2 cellular contexts compared by ENCODE assay signal in the genomic region with DNA sequence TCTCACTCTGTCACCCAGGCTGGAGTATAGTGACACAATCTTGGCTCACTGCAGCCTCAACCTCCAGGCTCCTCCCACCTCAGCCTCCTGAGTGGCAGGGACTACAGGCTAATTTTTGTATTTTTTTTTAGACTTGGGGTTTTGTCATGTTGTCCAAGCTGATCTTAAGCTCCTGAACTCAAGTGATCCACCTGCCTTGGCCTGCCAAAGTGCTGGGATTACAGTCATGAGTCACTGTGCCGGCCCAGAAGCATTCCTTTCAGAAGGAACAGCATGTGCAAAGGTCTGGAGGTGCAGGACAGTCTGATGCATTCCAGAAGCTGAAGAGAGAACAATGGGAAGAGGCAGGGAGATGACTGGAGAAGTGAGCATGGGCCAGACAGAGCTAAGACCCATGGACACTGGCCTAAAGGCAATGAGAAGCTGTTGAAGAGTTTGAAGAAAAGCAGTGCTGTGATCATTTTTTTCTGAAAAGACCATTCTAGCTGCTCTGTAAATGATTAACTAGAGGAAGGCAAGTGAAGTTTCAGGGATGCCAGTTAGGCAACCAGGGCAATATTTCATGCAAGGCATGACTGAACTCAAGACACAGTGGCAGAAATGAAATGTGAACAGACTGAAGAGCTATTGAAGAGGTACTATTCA.
A peak's percentile ranks its signal among the peaks of the same experiment; 100 is the strongest.
TF ChIP-seq lines count a peak whose summit lies in the region.

No MANE protein-coding gene starts in this region.

TF ChIP-seq in HepG2, 621 proteins besides CTCF, POLR2A, EP300 and RAD21 (continued from another document and continues in another):
- TF ChIP-seq, protein P1, sequence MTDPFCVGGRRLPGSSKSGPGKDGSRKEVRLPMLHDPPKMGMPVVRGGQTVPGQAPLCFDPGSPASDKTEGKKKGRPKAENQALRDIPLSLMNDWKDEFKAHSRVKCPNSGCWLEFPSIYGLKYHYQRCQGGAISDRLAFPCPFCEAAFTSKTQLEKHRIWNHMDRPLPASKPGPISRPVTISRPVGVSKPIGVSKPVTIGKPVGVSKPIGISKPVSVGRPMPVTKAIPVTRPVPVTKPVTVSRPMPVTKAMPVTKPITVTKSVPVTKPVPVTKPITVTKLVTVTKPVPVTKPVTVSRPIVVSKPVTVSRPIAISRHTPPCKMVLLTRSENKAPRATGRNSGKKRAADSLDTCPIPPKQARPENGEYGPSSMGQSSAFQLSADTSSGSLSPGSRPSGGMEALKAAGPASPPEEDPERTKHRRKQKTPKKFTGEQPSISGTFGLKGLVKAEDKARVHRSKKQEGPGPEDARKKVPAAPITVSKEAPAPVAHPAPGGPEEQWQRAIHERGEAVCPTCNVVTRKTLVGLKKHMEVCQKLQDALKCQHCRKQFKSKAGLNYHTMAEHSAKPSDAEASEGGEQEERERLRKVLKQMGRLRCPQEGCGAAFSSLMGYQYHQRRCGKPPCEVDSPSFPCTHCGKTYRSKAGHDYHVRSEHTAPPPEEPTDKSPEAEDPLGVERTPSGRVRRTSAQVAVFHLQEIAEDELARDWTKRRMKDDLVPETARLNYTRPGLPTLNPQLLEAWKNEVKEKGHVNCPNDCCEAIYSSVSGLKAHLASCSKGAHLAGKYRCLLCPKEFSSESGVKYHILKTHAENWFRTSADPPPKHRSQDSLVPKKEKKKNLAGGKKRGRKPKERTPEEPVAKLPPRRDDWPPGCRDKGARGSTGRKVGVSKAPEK (CRISPR knock-in tag; IDR thresholded peaks at IDR 0.05; ENCODE audit: borderline replicate concordance): peak; percentile 62; the same call in 1 of the 2 replicates
- TF ChIP-seq ZBTB7A (CRISPR knock-in tag; IDR thresholded peaks at IDR 0.05) (no peak), ZKSCAN5 (CRISPR knock-in tag; IDR thresholded peaks at IDR 0.05) (0 out of 2 replicates have a peak, but pooled peaks have one; percentile 51), JUND (CRISPR knock-in tag; IDR thresholded peaks at IDR 0.05) (peak; percentile 57; the same call in 1 of the 2 replicates), TGIF2 (CRISPR knock-in tag; IDR thresholded peaks at IDR 0.05) (peak; percentile 56; the same call in 1 of the 2 replicates), SPEN (CRISPR knock-in tag; IDR thresholded peaks at IDR 0.05; ENCODE audit: low read depth) (no peak), HNF4A (CRISPR knock-in tag; IDR thresholded peaks at IDR 0.05) (peak; percentile 13), NR2F6 (IDR thresholded peaks at IDR 0.05) (0 out of 2 replicates have a peak, but pooled peaks have one; percentile 15), NR2F6 (CRISPR knock-in tag; IDR thresholded peaks at IDR 0.05) (no peak), MBD4 (IDR thresholded peaks at IDR 0.05; ENCODE audit: borderline replicate concordance, low read length) (no peak), PLRG1 (conservative IDR thresholded peaks at IDR 0.05) (no peak), ZBTB38 (CRISPR knock-in tag; IDR thresholded peaks at IDR 0.05) (no peak), ZNF556 (CRISPR knock-in tag; IDR thresholded peaks at IDR 0.05; ENCODE audit: borderline replicate concordance) (peak; percentile 64; the same call in 1 of the 2 replicates), BORCS8-MEF2B (CRISPR knock-in tag; IDR thresholded peaks at IDR 0.05) (no peak), ZNF24 (IDR thresholded peaks at IDR 0.05) (peak; percentile 51; the same call in 1 of the 2 replicates), SYNCRIP (IDR thresholded peaks at IDR 0.05; ENCODE audit: insufficient read depth, low read depth, low read length) (no peak), ASH2L (IDR thresholded peaks at IDR 0.05; ENCODE audit: insufficient read length, low read depth, low read length) (peak; percentile 39), SAP130 (CRISPR knock-in tag; IDR thresholded peaks at IDR 0.05; ENCODE audit: low read depth) (peak; percentile 53; the same call in 1 of the 2 replicates), ZNF317 (CRISPR knock-in tag; IDR thresholded peaks at IDR 0.05) (peak; percentile 92), ZNF292 (CRISPR knock-in tag; IDR thresholded peaks at IDR 0.05; ENCODE audit: borderline replicate concordance, low read depth) (0 out of 2 replicates have a peak, but pooled peaks have one; percentile 53), PCBP2 (optimal IDR thresholded peaks at IDR 0.05; ENCODE audit: low read depth, low read length, poor library complexity, severe bottlenecking) (peak; percentile 10), PHF20 (CRISPR knock-in tag; IDR thresholded peaks at IDR 0.05) (no peak), ZSCAN30 (CRISPR knock-in tag; IDR thresholded peaks at IDR 0.05) (no peak)
- TF ChIP-seq, protein P2, sequence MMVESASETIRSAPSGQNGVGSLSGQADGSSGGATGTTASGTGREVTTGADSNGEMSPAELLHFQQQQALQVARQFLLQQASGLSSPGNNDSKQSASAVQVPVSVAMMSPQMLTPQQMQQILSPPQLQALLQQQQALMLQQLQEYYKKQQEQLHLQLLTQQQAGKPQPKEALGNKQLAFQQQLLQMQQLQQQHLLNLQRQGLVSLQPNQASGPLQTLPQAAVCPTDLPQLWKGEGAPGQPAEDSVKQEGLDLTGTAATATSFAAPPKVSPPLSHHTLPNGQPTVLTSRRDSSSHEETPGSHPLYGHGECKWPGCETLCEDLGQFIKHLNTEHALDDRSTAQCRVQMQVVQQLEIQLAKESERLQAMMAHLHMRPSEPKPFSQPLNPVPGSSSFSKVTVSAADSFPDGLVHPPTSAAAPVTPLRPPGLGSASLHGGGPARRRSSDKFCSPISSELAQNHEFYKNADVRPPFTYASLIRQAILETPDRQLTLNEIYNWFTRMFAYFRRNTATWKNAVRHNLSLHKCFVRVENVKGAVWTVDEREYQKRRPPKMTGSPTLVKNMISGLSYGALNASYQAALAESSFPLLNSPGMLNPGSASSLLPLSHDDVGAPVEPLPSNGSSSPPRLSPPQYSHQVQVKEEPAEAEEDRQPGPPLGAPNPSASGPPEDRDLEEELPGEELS (CRISPR knock-in tag; IDR thresholded peaks at IDR 0.05): 0 out of 2 replicates have a peak, but pooled peaks have one; percentile 21
- TF ChIP-seq, protein P3, sequence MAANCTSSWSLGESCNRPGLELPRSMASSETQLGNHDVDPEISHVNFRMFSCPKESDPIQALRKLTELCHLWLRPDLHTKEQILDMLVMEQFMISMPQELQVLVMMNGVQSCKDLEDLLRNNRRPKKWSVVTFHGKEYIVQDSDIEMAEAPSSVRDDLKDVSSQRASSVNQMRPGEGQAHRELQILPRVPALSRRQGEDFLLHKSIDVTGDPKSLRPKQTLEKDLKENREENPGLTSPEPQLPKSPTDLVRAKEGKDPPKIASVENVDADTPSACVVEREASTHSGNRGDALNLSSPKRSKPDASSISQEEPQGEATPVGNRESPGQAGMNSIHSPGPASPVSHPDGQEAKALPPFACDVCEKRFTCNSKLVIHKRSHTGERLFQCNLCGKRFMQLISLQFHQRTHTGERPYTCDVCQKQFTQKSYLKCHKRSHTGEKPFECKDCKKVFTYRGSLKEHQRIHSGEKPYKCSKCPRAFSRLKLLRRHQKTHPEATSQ (CRISPR knock-in tag; IDR thresholded peaks at IDR 0.05; ENCODE audit: borderline replicate concordance): peak; percentile 48; the same call in 1 of the 2 replicates

TF ChIP-seq in SK-N-SH treated with all-trans-retinoic acid at 6 μM for 48 hours, 23 proteins besides CTCF, POLR2A, EP300 and RAD21 (continued from another document):
- TF ChIP-seq, protein P4, sequence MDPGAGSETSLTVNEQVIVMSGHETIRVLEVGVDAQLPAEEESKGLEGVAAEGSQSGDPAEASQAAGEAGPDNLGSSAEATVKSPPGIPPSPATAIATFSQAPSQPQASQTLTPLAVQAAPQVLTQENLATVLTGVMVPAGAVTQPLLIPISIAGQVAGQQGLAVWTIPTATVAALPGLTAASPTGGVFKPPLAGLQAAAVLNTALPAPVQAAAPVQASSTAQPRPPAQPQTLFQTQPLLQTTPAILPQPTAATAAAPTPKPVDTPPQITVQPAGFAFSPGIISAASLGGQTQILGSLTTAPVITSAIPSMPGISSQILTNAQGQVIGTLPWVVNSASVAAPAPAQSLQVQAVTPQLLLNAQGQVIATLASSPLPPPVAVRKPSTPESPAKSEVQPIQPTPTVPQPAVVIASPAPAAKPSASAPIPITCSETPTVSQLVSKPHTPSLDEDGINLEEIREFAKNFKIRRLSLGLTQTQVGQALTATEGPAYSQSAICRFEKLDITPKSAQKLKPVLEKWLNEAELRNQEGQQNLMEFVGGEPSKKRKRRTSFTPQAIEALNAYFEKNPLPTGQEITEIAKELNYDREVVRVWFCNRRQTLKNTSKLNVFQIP (CRISPR knock-in tag; IDR thresholded peaks at IDR 0.05; ENCODE audit: borderline replicate concordance, low read depth): no peak
- no peak for TF ChIP-seq RARB (CRISPR knock-in tag; IDR thresholded peaks at IDR 0.05)
- no peak for TF ChIP-seq SNAI2 (CRISPR knock-in tag; IDR thresholded peaks at IDR 0.05)
- TF ChIP-seq ZFP3 (CRISPR knock-in tag; IDR thresholded peaks at IDR 0.05): no peak
- no peak for TF ChIP-seq ARNTL (CRISPR knock-in tag; IDR thresholded peaks at IDR 0.05; ENCODE audit: borderline replicate concordance, low read depth)
- TF ChIP-seq, protein P5, sequence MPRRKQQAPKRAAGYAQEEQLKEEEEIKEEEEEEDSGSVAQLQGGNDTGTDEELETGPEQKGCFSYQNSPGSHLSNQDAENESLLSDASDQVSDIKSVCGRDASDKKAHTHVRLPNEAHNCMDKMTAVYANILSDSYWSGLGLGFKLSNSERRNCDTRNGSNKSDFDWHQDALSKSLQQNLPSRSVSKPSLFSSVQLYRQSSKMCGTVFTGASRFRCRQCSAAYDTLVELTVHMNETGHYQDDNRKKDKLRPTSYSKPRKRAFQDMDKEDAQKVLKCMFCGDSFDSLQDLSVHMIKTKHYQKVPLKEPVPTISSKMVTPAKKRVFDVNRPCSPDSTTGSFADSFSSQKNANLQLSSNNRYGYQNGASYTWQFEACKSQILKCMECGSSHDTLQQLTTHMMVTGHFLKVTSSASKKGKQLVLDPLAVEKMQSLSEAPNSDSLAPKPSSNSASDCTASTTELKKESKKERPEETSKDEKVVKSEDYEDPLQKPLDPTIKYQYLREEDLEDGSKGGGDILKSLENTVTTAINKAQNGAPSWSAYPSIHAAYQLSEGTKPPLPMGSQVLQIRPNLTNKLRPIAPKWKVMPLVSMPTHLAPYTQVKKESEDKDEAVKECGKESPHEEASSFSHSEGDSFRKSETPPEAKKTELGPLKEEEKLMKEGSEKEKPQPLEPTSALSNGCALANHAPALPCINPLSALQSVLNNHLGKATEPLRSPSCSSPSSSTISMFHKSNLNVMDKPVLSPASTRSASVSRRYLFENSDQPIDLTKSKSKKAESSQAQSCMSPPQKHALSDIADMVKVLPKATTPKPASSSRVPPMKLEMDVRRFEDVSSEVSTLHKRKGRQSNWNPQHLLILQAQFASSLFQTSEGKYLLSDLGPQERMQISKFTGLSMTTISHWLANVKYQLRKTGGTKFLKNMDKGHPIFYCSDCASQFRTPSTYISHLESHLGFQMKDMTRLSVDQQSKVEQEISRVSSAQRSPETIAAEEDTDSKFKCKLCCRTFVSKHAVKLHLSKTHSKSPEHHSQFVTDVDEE (CRISPR knock-in tag; IDR thresholded peaks at IDR 0.05): no peak
- no peak for TF ChIP-seq TCF4 (CRISPR knock-in tag; IDR thresholded peaks at IDR 0.05; ENCODE audit: borderline replicate concordance)
- TF ChIP-seq, protein P6, sequence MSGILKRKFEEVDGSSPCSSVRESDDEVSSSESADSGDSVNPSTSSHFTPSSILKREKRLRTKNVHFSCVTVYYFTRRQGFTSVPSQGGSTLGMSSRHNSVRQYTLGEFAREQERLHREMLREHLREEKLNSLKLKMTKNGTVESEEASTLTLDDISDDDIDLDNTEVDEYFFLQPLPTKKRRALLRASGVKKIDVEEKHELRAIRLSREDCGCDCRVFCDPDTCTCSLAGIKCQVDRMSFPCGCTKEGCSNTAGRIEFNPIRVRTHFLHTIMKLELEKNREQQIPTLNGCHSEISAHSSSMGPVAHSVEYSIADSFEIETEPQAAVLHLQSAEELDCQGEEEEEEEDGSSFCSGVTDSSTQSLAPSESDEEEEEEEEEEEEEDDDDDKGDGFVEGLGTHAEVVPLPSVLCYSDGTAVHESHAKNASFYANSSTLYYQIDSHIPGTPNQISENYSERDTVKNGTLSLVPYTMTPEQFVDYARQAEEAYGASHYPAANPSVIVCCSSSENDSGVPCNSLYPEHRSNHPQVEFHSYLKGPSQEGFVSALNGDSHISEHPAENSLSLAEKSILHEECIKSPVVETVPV (CRISPR knock-in tag; IDR thresholded peaks at IDR 0.05): no peak
- no peak for TF ChIP-seq ZNF70 (CRISPR knock-in tag; IDR thresholded peaks at IDR 0.05)
- TF ChIP-seq TOX (CRISPR knock-in tag; IDR thresholded peaks at IDR 0.05; ENCODE audit: borderline replicate concordance): no peak
